ENCODE assay signal across 35 cellular contexts in the genomic region with DNA sequence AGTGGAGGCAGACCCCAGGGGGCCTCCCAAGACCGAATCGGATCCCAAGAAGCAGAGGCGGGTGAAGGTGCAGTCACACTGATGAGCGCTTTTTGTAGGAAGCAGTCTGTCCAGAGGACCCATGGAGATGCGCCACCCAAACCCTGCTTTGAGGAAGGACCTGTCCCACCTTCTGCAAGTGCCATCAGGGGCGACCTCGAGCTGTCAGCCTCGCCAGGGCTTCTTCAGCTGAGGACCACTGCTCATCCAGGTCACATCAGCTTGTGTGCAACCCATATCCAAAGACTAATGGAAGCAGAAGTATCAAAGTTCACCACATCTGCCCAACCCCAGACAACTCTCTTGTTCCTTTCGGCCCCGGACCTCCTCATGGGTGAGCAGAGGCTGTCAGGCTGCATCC.
"Had no signal": no experiment of that assay in that cellular context is flagged by ENCODE, and none has a peak within 500 bp of the region (broad histone marks: within the 10 kb centered on the region; RNA-seq: fewer than 3 reads in every experiment).

No MANE protein-coding gene starts in this region.

- DNase-seq: activated B cell treated with CpG ODN at 0.5 μM for 24 hours; activated CD4-positive, alpha-beta memory T cell treated with anti-CD3 and anti-CD28 coated beads for 36 hours; activated CD4-positive, alpha-beta T cell treated with anti-CD3 and anti-CD28 coated beads for 4 hours; activated CD4-positive, alpha-beta T cell treated with anti-CD3 and anti-CD28 coated beads, Interleukin-2, amount 10 ng/mL, durations not matched to agents 24 days and 14 days; activated CD4-positive, alpha-beta T cell treated with anti-CD3 and anti-CD28 coated beads, Interleukin-2, amount 50 U/mL, for 1 hour; activated CD4-positive, alpha-beta T cell treated with anti-CD3 and anti-CD28 coated beads, Interleukin-2, amount 50 U/mL, for 4 hours; activated CD4-positive, CD25-positive, alpha-beta regulatory T cell treated with anti-CD3 and anti-CD28 coated beads, Interleukin-2, amount 50 U/mL, for 72 hours; activated CD8-positive, alpha-beta T cell treated with anti-CD3 and anti-CD28 coated beads for 36 hours; activated gamma-delta T cell treated with Interleukin-2 at 50 U/mL for 16 hours; activated naive CD4-positive, alpha-beta T cell; activated naive CD4-positive, alpha-beta T cell treated with anti-CD3 and anti-CD28 coated beads for 36 hours; activated naive CD8-positive, alpha-beta T cell treated with anti-CD3 and anti-CD28 coated beads, Interleukin-2, amount 10 ng/mL, durations not matched to agents 7 days and 5 days; activated naive CD8-positive, alpha-beta T cell treated with anti-CD3 and anti-CD28 coated beads, Interleukin-2, amount 50 U/mL, for 24 hours; activated T-cell treated with anti-CD3 and anti-CD28 coated beads for 4 hours; activated T-cell treated with anti-CD3 and anti-CD28 coated beads, Interleukin-2, amount 50 U/mL, for 1 hour; activated T-cell treated with anti-CD3 and anti-CD28 coated beads, Interleukin-2, amount 50 U/mL, for 4 hours; activated T-cell treated with anti-CD3 and anti-CD28 coated beads, Interleukin-2, amount 50 U/mL, for 72 hours; amygdala; anterior cingulate cortex; caudate nucleus; cerebellar nuclear complex; T-helper 1 cell; T-helper 2 cell; T-helper 9 cell had no signal

- ATAC-seq: activated CD8-positive, alpha-beta T cell treated with anti-CD3 and anti-CD28 coated beads for 36 hours; activated naive CD8-positive, alpha-beta T cell treated with anti-CD3 and anti-CD28 coated beads, Interleukin-2, amount 50 U/mL, for 24 hours; activated T-cell treated with anti-CD3 and anti-CD28 coated beads, Interleukin-2, amount 50 U/mL, for 4 hours; activated T-cell treated with anti-CD3 and anti-CD28 coated beads, Interleukin-2, amount 50 U/mL, for 72 hours; activated T-helper 17 cell treated with anti-CD3 and anti-CD28 coated beads, Interleukin-2, amount 50 U/mL, for 72 hours had no signal

- H3K4me3 ChIP-seq: ascending aorta, cardiac muscle cell had no signal

- H3K4me3 Mint-ChIP-seq: activated B cell treated with CpG ODN at 0.5 μM for 24 hours; activated CD4-positive, alpha-beta memory T cell treated with anti-CD3 and anti-CD28 coated beads for 36 hours; activated CD4-positive, alpha-beta T cell treated with anti-CD3 and anti-CD28 coated beads, Interleukin-2, amount 10 ng/mL, durations not matched to agents 24 days and 14 days; activated CD8-positive, alpha-beta T cell treated with anti-CD3 and anti-CD28 coated beads for 36 hours; activated naive CD4-positive, alpha-beta T cell treated with anti-CD3 and anti-CD28 coated beads for 36 hours; activated naive CD4-positive, alpha-beta T cell treated with anti-CD3 and anti-CD28 coated beads, Interleukin-2, amount 50 U/mL, for 24 hours; activated naive CD8-positive, alpha-beta T cell; activated naive CD8-positive, alpha-beta T cell treated with anti-CD3 and anti-CD28 coated beads, Interleukin-2, amount 10 ng/mL, durations not matched to agents 7 days and 5 days; activated naive CD8-positive, alpha-beta T cell treated with anti-CD3 and anti-CD28 coated beads, Interleukin-2, amount 50 U/mL, for 24 hours; activated T-cell treated with anti-CD3 and anti-CD28 coated beads, Interleukin-2, amount 50 U/mL, for 4 hours; activated T-cell treated with anti-CD3 and anti-CD28 coated beads, Interleukin-2, amount 50 U/mL, for 72 hours; activated T-helper 1 cell treated with anti-CD3 and anti-CD28 coated beads, Interleukin-12 subunit alpha, Interleukin-12 subunit beta, Interleukin-2, Interleukin-4 antibody, amounts not matched to agents 30 ng/mL and 10 ng/mL and 1 ng/mL, durations not matched to agents 14 hours and 24 hours and 36 hours; activated T-helper 17 cell treated with anti-CD3 and anti-CD28 coated beads, Interleukin-2, amount 50 U/mL, for 72 hours; brain; central memory CD8-positive, alpha-beta T cell; T-helper 1 cell treated with Interleukin-12 subunit alpha and Interleukin-12 subunit beta and Interleukin-4 antibody, amounts not matched to agents 30 μg/mL and 1 μg/mL, for 36 hours; T-helper 2 cell treated with Interferon-gamma antibody and Interleukin-4, amounts not matched to agents 5 μg/mL and 100 μg/mL, for 36 hours had no signal

- H3K27ac Mint-ChIP-seq: activated B cell treated with CpG ODN at 0.5 μM for 24 hours; activated CD4-positive, alpha-beta memory T cell treated with anti-CD3 and anti-CD28 coated beads for 36 hours; activated CD4-positive, alpha-beta T cell treated with anti-CD3 and anti-CD28 coated beads, Interleukin-2, amount 10 ng/mL, durations not matched to agents 24 days and 14 days; activated CD8-positive, alpha-beta T cell treated with anti-CD3 and anti-CD28 coated beads for 36 hours; activated naive CD4-positive, alpha-beta T cell treated with anti-CD3 and anti-CD28 coated beads for 36 hours; activated naive CD4-positive, alpha-beta T cell treated with anti-CD3 and anti-CD28 coated beads, Interleukin-2, amount 50 U/mL, for 24 hours; activated naive CD8-positive, alpha-beta T cell; activated naive CD8-positive, alpha-beta T cell treated with anti-CD3 and anti-CD28 coated beads, Interleukin-2, amount 10 ng/mL, durations not matched to agents 7 days and 5 days; activated naive CD8-positive, alpha-beta T cell treated with anti-CD3 and anti-CD28 coated beads, Interleukin-2, amount 50 U/mL, for 24 hours; activated T-cell treated with anti-CD3 and anti-CD28 coated beads, Interleukin-2, amount 50 U/mL, for 72 hours; activated T-helper 1 cell treated with anti-CD3 and anti-CD28 coated beads, Interleukin-12 subunit alpha, Interleukin-12 subunit beta, Interleukin-2, Interleukin-4 antibody, amounts not matched to agents 30 ng/mL and 10 ng/mL and 1 ng/mL, durations not matched to agents 14 hours and 24 hours and 36 hours; activated T-helper 17 cell treated with anti-CD3 and anti-CD28 coated beads, Interleukin-2, amount 50 U/mL, for 72 hours; T-helper 1 cell treated with Interleukin-12 subunit alpha and Interleukin-12 subunit beta and Interleukin-4 antibody, amounts not matched to agents 30 μg/mL and 1 μg/mL, for 36 hours; T-helper 2 cell treated with Interferon-gamma antibody and Interleukin-4, amounts not matched to agents 5 μg/mL and 100 μg/mL, for 36 hours had no signal

- H3K27me3 Mint-ChIP-seq: activated naive CD4-positive, alpha-beta T cell treated with anti-CD3 and anti-CD28 coated beads, Interleukin-2, amount 50 U/mL, for 24 hours had no signal

- H3K36me3 ChIP-seq: ascending aorta, cardiac muscle cell had no signal

- H3K27me3 ChIP-seq: ascending aorta, cardiac muscle cell had no signal

- H3K36me3 Mint-ChIP-seq: activated CD4-positive, alpha-beta memory T cell treated with anti-CD3 and anti-CD28 coated beads for 36 hours; activated naive CD4-positive, alpha-beta T cell treated with anti-CD3 and anti-CD28 coated beads, Interleukin-2, amount 50 U/mL, for 24 hours; activated naive CD8-positive, alpha-beta T cell; activated naive CD8-positive, alpha-beta T cell treated with anti-CD3 and anti-CD28 coated beads, Interleukin-2, amount 10 ng/mL, durations not matched to agents 7 days and 5 days; brain had no signal

- H3K27ac ChIP-seq: ascending aorta, cardiac muscle cell, VCaP had no signal

- H3K4me1 ChIP-seq: ascending aorta had no signal

- H3K9me3 Mint-ChIP-seq: activated B cell treated with CpG ODN at 0.5 μM for 24 hours; activated CD4-positive, alpha-beta memory T cell treated with anti-CD3 and anti-CD28 coated beads for 36 hours; activated CD4-positive, alpha-beta T cell treated with anti-CD3 and anti-CD28 coated beads, Interleukin-2, amount 10 ng/mL, durations not matched to agents 24 days and 14 days; activated CD8-positive, alpha-beta T cell treated with anti-CD3 and anti-CD28 coated beads for 36 hours; activated naive CD4-positive, alpha-beta T cell treated with anti-CD3 and anti-CD28 coated beads for 36 hours; activated naive CD4-positive, alpha-beta T cell treated with anti-CD3 and anti-CD28 coated beads, Interleukin-2, amount 50 U/mL, for 24 hours; activated naive CD8-positive, alpha-beta T cell treated with anti-CD3 and anti-CD28 coated beads, Interleukin-2, amount 10 ng/mL, durations not matched to agents 7 days and 5 days; activated naive CD8-positive, alpha-beta T cell treated with anti-CD3 and anti-CD28 coated beads, Interleukin-2, amount 50 U/mL, for 24 hours; activated T-cell treated with anti-CD3 and anti-CD28 coated beads, Interleukin-2, amount 50 U/mL, for 4 hours; activated T-cell treated with anti-CD3 and anti-CD28 coated beads, Interleukin-2, amount 50 U/mL, for 72 hours; activated T-helper 1 cell treated with anti-CD3 and anti-CD28 coated beads, Interleukin-12 subunit alpha, Interleukin-12 subunit beta, Interleukin-2, Interleukin-4 antibody, amounts not matched to agents 30 ng/mL and 10 ng/mL and 1 ng/mL, durations not matched to agents 14 hours and 24 hours and 36 hours; activated T-helper 17 cell treated with anti-CD3 and anti-CD28 coated beads, Interleukin-2, amount 50 U/mL, for 72 hours; brain; central memory CD8-positive, alpha-beta T cell; T-helper 1 cell treated with Interleukin-12 subunit alpha and Interleukin-12 subunit beta and Interleukin-4 antibody, amounts not matched to agents 30 μg/mL and 1 μg/mL, for 36 hours; T-helper 2 cell treated with Interferon-gamma antibody and Interleukin-4, amounts not matched to agents 5 μg/mL and 100 μg/mL, for 36 hours had no signal

- H3K4me1 Mint-ChIP-seq: activated B cell treated with CpG ODN at 0.5 μM for 24 hours; activated CD4-positive, alpha-beta T cell treated with anti-CD3 and anti-CD28 coated beads, Interleukin-2, amount 10 ng/mL, durations not matched to agents 24 days and 14 days; activated naive CD4-positive, alpha-beta T cell treated with anti-CD3 and anti-CD28 coated beads, Interleukin-2, amount 50 U/mL, for 24 hours; activated naive CD8-positive, alpha-beta T cell treated with anti-CD3 and anti-CD28 coated beads, Interleukin-2, amount 50 U/mL, for 24 hours; activated T-helper 17 cell treated with anti-CD3 and anti-CD28 coated beads, Interleukin-2, amount 50 U/mL, for 72 hours; central memory CD8-positive, alpha-beta T cell had no signal

- H3K9me3 ChIP-seq: ascending aorta had no signal
